Comparison of ENCODE assay signal across 20 cellular contexts in the genomic region with DNA sequence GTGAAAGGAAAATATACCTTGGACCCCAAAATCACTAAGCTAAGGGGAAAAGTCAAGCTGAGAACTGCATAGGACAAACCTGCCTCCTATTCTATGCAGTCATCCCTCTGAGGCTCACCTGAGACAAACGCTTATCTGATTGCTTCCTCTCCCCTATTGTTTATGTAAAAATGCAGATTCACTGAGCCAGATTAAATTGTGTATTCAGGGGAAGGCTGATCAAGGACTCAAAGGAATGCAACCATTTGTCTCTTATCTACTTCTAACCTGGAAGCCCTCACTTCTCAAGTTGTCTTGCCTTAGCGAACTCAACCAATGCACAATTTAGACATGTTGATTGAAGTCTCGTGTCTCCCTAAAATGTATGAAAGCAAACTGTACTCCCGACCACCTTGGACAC. TPM values are rescaled to one million over a fixed set of nuclear protein-coding genes. Genes with fewer than 3 reads are reported as not detected.
A peak's percentile ranks its signal among the peaks of the same experiment; 100 is the strongest.
DNase-seq lines count a peak whose midpoint lies in the region; ATAC-seq, FAIRE-seq and TF ChIP-seq lines count a peak whose summit lies in the region.
"Had no signal": no experiment of that assay in that cellular context is flagged by ENCODE, and none has a peak within 500 bp of the region (broad histone marks: within the 10 kb centered on the region; RNA-seq: fewer than 3 reads in every experiment).

No MANE protein-coding gene starts in this region.

- no peak overlapping the region for H3K4me3 Mint-ChIP-seq in astrocyte (ENCODE audit: unreplicated experiment)
- H3K4me3 Mint-ChIP-seq: stimulated activated naive CD8-positive, alpha-beta T cell treated with anti-CD3 and anti-CD28 coated beads, Interleukin-15, Interleukin-2, amounts not matched to agents 100 ng/mL and 50 ng/mL, for 24 hours had no signal

- H2BK5ac ChIP-seq in mesendoderm (ENCODE audit: low read length) = peak overlapping the region; percentile 100

- no peak for TF ChIP-seq CTCF in astrocyte (IDR thresholded peaks at IDR 0.05; ENCODE audit: insufficient read depth, low read depth, low read length)

- H3K18ac ChIP-seq in mesendoderm (ENCODE audit: low read length) = peak overlapping the region; percentile 33

- H3F3A ChIP-seq in GM23248 (ENCODE audit: insufficient read depth) = peaks cover 100% of the 10 kb centered on the region

- H2AK5ac ChIP-seq in mesendoderm (ENCODE audit: low read length) = peak overlapping the region; percentile 90

- H3K36me3 ChIP-seq in GM23248 (ENCODE audit: low read depth) (peaks cover 90% of the 10 kb centered on the region), astrocyte (ENCODE audit: insufficient read depth, low read length) (peaks cover 87% of the 10 kb centered on the region), mesendoderm (ENCODE audit: control insufficient read depth, insufficient read depth, low read length) (peaks cover 46% of the 10 kb centered on the region), subcutaneous abdominal adipose tissue (ENCODE audit: control insufficient read depth in 5 of 5, insufficient read depth in 5 of 5, low read length in 5 of 5) (peaks cover 19 to 89% (median 74%) of the 10 kb centered on the region in 5 donors)

- no peak overlapping the region for H4K8ac ChIP-seq in mesendoderm (ENCODE audit: low read depth, low read length)

- H3K36me3 Mint-ChIP-seq in astrocyte (ENCODE audit: low read depth, unreplicated experiment) = peaks cover 52% of the 10 kb centered on the region

- no peak for FAIRE-seq in astrocyte (lab: Jason Lieb, UNC)
- FAIRE-seq: H54 had no signal

- H3K4me1 ChIP-seq in GM23248 (ENCODE audit: insufficient read depth) = peaks cover 93% of the 10 kb centered on the region
- peaks cover 91% of the 10 kb centered on the region for H3K4me1 ChIP-seq in astrocyte (ENCODE audit: insufficient read depth, low read length)
- peaks cover 40% of the 10 kb centered on the region for H3K4me1 ChIP-seq in mesendoderm (ENCODE audit: control insufficient read depth, low read depth, low read length)
- peaks cover 31 to 99% (median 93%) of the 10 kb centered on the region in 5 donors for H3K4me1 ChIP-seq in subcutaneous abdominal adipose tissue (ENCODE audit: control insufficient read depth in 5 of 5, insufficient read depth in 5 of 5, low read length in 5 of 5)

- peaks cover 25% of the 10 kb centered on the region for H3K79me1 ChIP-seq in mesendoderm (ENCODE audit: low read length)

- H2AFZ ChIP-seq in GM23248 = no peak overlapping the region
- no peak overlapping the region for H2AFZ ChIP-seq in astrocyte (ENCODE audit: low read depth, low read length)

- no peaks in the 10 kb centered on the region for H3K9me3 ChIP-seq in GM23248 (ENCODE audit: low read depth)
- no peaks in the 10 kb centered on the region for H3K9me3 ChIP-seq in astrocyte (ENCODE audit: insufficient read depth, low read depth, low read length)
- no peaks in the 10 kb centered on the region for H3K9me3 ChIP-seq in subcutaneous abdominal adipose tissue (ENCODE audit: control insufficient read depth in 5 of 5, low read length in 5 of 5)

- peaks cover 87% of the 10 kb centered on the region for H3K4me1 Mint-ChIP-seq in astrocyte (ENCODE audit: low read depth, unreplicated experiment)

- no peak overlapping the region for H2BK15ac ChIP-seq in mesendoderm (replicated peaks; ENCODE audit: low read depth)

- peaks cover 16% of the 10 kb centered on the region for H4K20me1 ChIP-seq in GM23248 (ENCODE audit: insufficient read depth)
- H4K20me1 ChIP-seq in astrocyte (ENCODE audit: insufficient read depth, low read length) = peaks cover 96% of the 10 kb centered on the region

- DNase-seq in GM23248 (no peak), astrocyte (ENCODE audit: low read depth) (no peak), mesendoderm (peak; percentile 98), SW480 (ENCODE audit: low spot score) (no peak), NCI-H1417 (lab: John Stamatoyannopoulos, UW) (no peak), DMS79 treated with DMSO at 0.1 percent for 48 hours (lab: John Stamatoyannopoulos, UW) (no peak)
- DNase-seq: activated CD4-positive, CD25-positive, alpha-beta regulatory T cell treated with anti-CD3 and anti-CD28 coated beads, Interleukin-2, amount 50 U/mL, for 72 hours; activated effector memory CD4-positive, alpha-beta T cell treated with Interleukin-2 at 50 U/mL for 16 hours; amniotic stem cell; cortex of kidney; GF-D8; islet precursor cell; NCI-H1694; NCI-H345; T-helper 2 cell had no signal

- H3K56ac ChIP-seq in mesendoderm (ENCODE audit: low read length) = peak overlapping the region; percentile 91

- H3K4ac ChIP-seq in mesendoderm (ENCODE audit: low read depth, low read length) = no peak overlapping the region

- peak overlapping the region; percentile 83 for H3K27ac Mint-ChIP-seq in astrocyte (ENCODE audit: unreplicated experiment)
- H3K27ac Mint-ChIP-seq: stimulated activated naive CD8-positive, alpha-beta T cell treated with anti-CD3 and anti-CD28 coated beads, Interleukin-15, Interleukin-2, amounts not matched to agents 100 ng/mL and 50 ng/mL, for 24 hours had no signal

- no peak overlapping the region for H3K23ac ChIP-seq in mesendoderm (ENCODE audit: low read length)

- in situ Hi-C loops in GM23248 (cut with MboI) = no loop called here

- H3K79me2 ChIP-seq in GM23248 (ENCODE audit: insufficient read depth) = peaks cover 99% of the 10 kb centered on the region
- peaks cover 98% of the 10 kb centered on the region for H3K79me2 ChIP-seq in astrocyte (ENCODE audit: insufficient read depth, low read length)
- peaks cover 10% of the 10 kb centered on the region for H3K79me2 ChIP-seq in mesendoderm (ENCODE audit: control insufficient read depth, insufficient read depth, low read length)

- WGBS in GM23248 (ENCODE audit: low coverage in 1 of 2, low lambda C conversion rate in 2 of 2, missing lambda C conversion rate in 2 of 2), 2 experiments = 60 to 65% methylated on average over 4 of the region's 4 CpGs
- WGBS in mesendoderm (ENCODE audit: extremely low coverage, insufficient coverage, low lambda C conversion rate) = no CpG with 5 or more reads among the region's 4 CpGs

- no peak overlapping the region for H4K5ac ChIP-seq in mesendoderm (ENCODE audit: low read length)

- peak overlapping the region; percentile 52 for H2BK120ac ChIP-seq in mesendoderm (ENCODE audit: low read depth, low read length)

- H3K27me3 Mint-ChIP-seq in astrocyte (ENCODE audit: low read depth, unreplicated experiment) = no peaks in the 10 kb centered on the region
- H3K27me3 Mint-ChIP-seq: stimulated activated naive CD8-positive, alpha-beta T cell treated with anti-CD3 and anti-CD28 coated beads, Interleukin-15, Interleukin-2, amounts not matched to agents 100 ng/mL and 50 ng/mL, for 24 hours had no signal

- no peak overlapping the region for H3K4me3 ChIP-seq in GM23248
- no peak overlapping the region for H3K4me3 ChIP-seq in astrocyte (ENCODE audit: insufficient read depth, low read depth, low read length)
- no peak overlapping the region for H3K4me3 ChIP-seq in mesendoderm (ENCODE audit: low read length)
- H3K4me3 ChIP-seq in subcutaneous abdominal adipose tissue (ENCODE audit: low read depth in 1 of 5, low read length in 5 of 5) = no peak overlapping the region

- no peaks in the 10 kb centered on the region for H3K9me2 ChIP-seq in GM23248 (ENCODE audit: insufficient read depth)

- no peaks in the 10 kb centered on the region for H3K9me3 Mint-ChIP-seq in astrocyte (ENCODE audit: unreplicated experiment)
- H3K9me3 Mint-ChIP-seq: stimulated activated naive CD8-positive, alpha-beta T cell treated with anti-CD3 and anti-CD28 coated beads, Interleukin-15, Interleukin-2, amounts not matched to agents 100 ng/mL and 50 ng/mL, for 24 hours had no signal

- H3K9ac ChIP-seq in GM23248 (peak overlapping the region; percentile 99; the same call in 1 of the 2 replicates), astrocyte (ENCODE audit: low read length) (peak overlapping the region; percentile 72), mesendoderm (ENCODE audit: low read length) (peak overlapping the region; percentile 31), subcutaneous abdominal adipose tissue (ENCODE audit: low read length in 5 of 5) (no peak overlapping the region)

- H3K27ac ChIP-seq in GM23248 (peak overlapping the region; percentile 99), astrocyte (ENCODE audit: low read depth, low read length) (peak overlapping the region; percentile 21), mesendoderm (ENCODE audit: low read depth, low read length) (peak overlapping the region; percentile 81), subcutaneous abdominal adipose tissue (ENCODE audit: low read depth, low read length) (peak overlapping the region; percentile 99)
- H3K27ac ChIP-seq: epithelial cell of prostate had no signal

- H3K4me2 ChIP-seq in GM23248 (ENCODE audit: unreplicated experiment) = no peak overlapping the region
- peak overlapping the region; percentile 32 for H3K4me2 ChIP-seq in astrocyte (ENCODE audit: low read length)
- H3K4me2 ChIP-seq in mesendoderm (ENCODE audit: low read length) = no peak overlapping the region

- H3K27me3 ChIP-seq in GM23248 (replicated peaks; ENCODE audit: insufficient read depth) (no peaks in the 10 kb centered on the region), astrocyte (ENCODE audit: insufficient read depth, low read length) (no peaks in the 10 kb centered on the region), mesendoderm (ENCODE audit: insufficient read depth, low read length, poor library complexity) (no peaks in the 10 kb centered on the region), subcutaneous abdominal adipose tissue (ENCODE audit: control insufficient read depth in 5 of 5, insufficient read depth in 4 of 5, low read length in 5 of 5) (no peaks in the 10 kb centered on the region)

- ATAC-seq in GM18502 (IDR thresholded peaks at IDR 0.05; ENCODE audit: poor library complexity, unreplicated experiment) = no peak

RNA-seq across cellular contexts. Expression of gene SPARC, which starts 13.3 kb away (rescaled TPM):
- 5,563 and 6,520 TPM in 2 replicates for total RNA-seq in GM23248 (2014; rRNA removed; shearing (Covaris generic))
- 20,092 and 20,398 TPM in 2 replicates for polyA plus RNA-seq in GM23248 (2016; fragmentation: Nextera tagmentation; extraction: Ambion mirVana)
- 15,667 and 20,724 TPM in 2 replicates for total RNA-seq in astrocyte
- polyA plus RNA-seq in mesendoderm (2013, experiment 1 of 2) = 371 TPM
- 377 TPM for polyA plus RNA-seq in mesendoderm (2013, experiment 2 of 2)

Comparison
In these comparisons a context has a peak if more than half of its experiments do, and no peak if none do; other contexts are left out.
1. H3K27ac ChIP-seq: peak in every context shown above with its lines; median percentile 99 in GM23248; 99 in subcutaneous abdominal adipose tissue; 81 in mesendoderm; 21 in astrocyte.
2. H3K9ac ChIP-seq: peak in GM23248 (single experiment), astrocyte (single experiment) and mesendoderm (single experiment); none in subcutaneous abdominal adipose tissue (0 of 5).